In the genomic region with DNA sequence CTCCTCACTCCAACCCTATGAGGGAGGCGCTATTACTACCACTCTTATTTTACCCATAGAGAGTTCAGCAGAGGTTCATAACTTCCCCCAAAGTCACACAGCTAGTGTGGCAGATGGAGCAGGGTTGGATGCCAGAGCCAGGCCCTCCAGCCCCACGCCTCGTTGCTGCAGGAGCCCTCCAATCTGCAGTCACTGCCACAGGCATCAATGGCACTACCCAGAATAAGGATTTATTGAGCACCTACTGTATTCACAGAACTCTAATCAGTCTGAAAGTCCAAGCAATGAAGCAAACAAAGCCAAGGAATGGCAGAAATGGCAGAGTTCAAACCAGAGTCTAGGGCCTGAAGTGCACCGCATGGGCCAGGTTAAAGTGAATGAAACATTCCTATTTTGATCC, we compare ENCODE assay signal across 9 cellular contexts.
DNase-seq lines count a peak whose midpoint lies in the region; ATAC-seq and TF ChIP-seq lines count a peak whose summit lies in the region.
"Had no signal": no experiment of that assay in that cellular context is flagged by ENCODE, and none has a peak within 500 bp of the region (broad histone marks: within the 10 kb centered on the region; RNA-seq: fewer than 3 reads in every experiment).

No MANE protein-coding gene starts in this region.

- DNase-seq in Caco-2 (no peak), memory B cell (ENCODE audit: low spot score in 2 of 2) (no peak), hypothalamus (lab: John Stamatoyannopoulos, UW) (no peak), amygdala (lab: John Stamatoyannopoulos, UW) (no peak)
- DNase-seq in activated CD4-positive, alpha-beta memory T cell treated with anti-CD3 and anti-CD28 coated beads, Interleukin-2, amount 10 ng/mL, durations not matched to agents 7 days and 5 days, result no peak
- no peak for DNase-seq in effector CD8-positive, alpha-beta T cell (lab: John Stamatoyannopoulos, UW)

- no peaks in the 10 kb centered on the region for H4K20me1 ChIP-seq in BLaER1

- H3K36me3 Mint-ChIP-seq in Caco-2 (ENCODE audit: insufficient read depth, unreplicated experiment) (no peaks in the 10 kb centered on the region), memory B cell (no peaks in the 10 kb centered on the region)
- peaks cover 6% of the 10 kb centered on the region for H3K36me3 Mint-ChIP-seq in activated CD4-positive, alpha-beta memory T cell treated with anti-CD3 and anti-CD28 coated beads, Interleukin-2, amount 10 ng/mL, durations not matched to agents 7 days and 5 days (ENCODE audit: low read depth)

- no peak overlapping the region for H3K27ac Mint-ChIP-seq in Caco-2 (ENCODE audit: unreplicated experiment)
- H3K27ac Mint-ChIP-seq in activated CD4-positive, alpha-beta memory T cell treated with anti-CD3 and anti-CD28 coated beads, Interleukin-2, amount 10 ng/mL, durations not matched to agents 7 days and 5 days, result no peak overlapping the region
- no peak overlapping the region for H3K27ac Mint-ChIP-seq in memory B cell

- H3K4me1 Mint-ChIP-seq in Caco-2 (ENCODE audit: low read depth, unreplicated experiment), result no peaks in the 10 kb centered on the region
- peaks cover 31% of the 10 kb centered on the region for H3K4me1 Mint-ChIP-seq in activated CD4-positive, alpha-beta memory T cell treated with anti-CD3 and anti-CD28 coated beads, Interleukin-2, amount 10 ng/mL, durations not matched to agents 7 days and 5 days
- peaks cover 2% of the 10 kb centered on the region for H3K4me1 Mint-ChIP-seq in memory B cell

- H3K4me3 ChIP-seq in BLaER1 (no peak overlapping the region), Caco-2 (ENCODE audit: low read depth, low read length) (no peak overlapping the region)

- POLR2A ChIA-PET in Caco-2 (lab: Charles Lee), result no interaction called here
- POLR2A ChIA-PET in activated CD4-positive, alpha-beta memory T cell treated with anti-CD3 and anti-CD28 coated beads, Interleukin-2, amount 10 ng/mL, durations not matched to agents 7 days and 5 days (lab: Charles Lee), result interaction anchor here (1.2 to 3.5 kb wide), 3 partner anchors 8 to 57 kb away, joined by 3 to 16 read pairs (median 6); no protein-coding TSS in a partner anchor

- H3K4me3 Mint-ChIP-seq in Caco-2 (ENCODE audit: unreplicated experiment), result no peak overlapping the region
- peak overlapping the region; percentile 90 for H3K4me3 Mint-ChIP-seq in activated CD4-positive, alpha-beta memory T cell treated with anti-CD3 and anti-CD28 coated beads, Interleukin-2, amount 10 ng/mL, durations not matched to agents 7 days and 5 days
- H3K4me3 Mint-ChIP-seq in memory B cell, result peak overlapping the region; percentile 92

- peak overlapping the region; percentile 96; the same call in 1 of the 2 replicates for H3K4me2 ChIP-seq in BLaER1

- H3K27ac ChIP-seq in BLaER1, result no peak overlapping the region

- 0 out of 2 replicates have a peak, but pooled peaks cover 2% of the 10 kb centered on the region for H3K9me3 ChIP-seq in BLaER1
- H3K9me3 ChIP-seq in Caco-2, result no peaks in the 10 kb centered on the region
- H3K9me3 ChIP-seq: Peyer's patch had no signal

- CTCF ChIA-PET in Caco-2 (lab: Charles Lee), result interaction anchor here (1.0 to 2.4 kb wide), 2 partner anchors 15 to 656 kb away, joined by 3 to 29 read pairs; no protein-coding TSS in a partner anchor
- CTCF ChIA-PET in activated CD4-positive, alpha-beta memory T cell treated with anti-CD3 and anti-CD28 coated beads, Interleukin-2, amount 10 ng/mL, durations not matched to agents 7 days and 5 days (lab: Charles Lee), result interaction anchor here (0.6 to 4.1 kb wide), 19 partner anchors 9 to 854 kb away, joined by 3 to 63 read pairs (median 4); no protein-coding TSS in a partner anchor

- H3K27me3 Mint-ChIP-seq in Caco-2 (ENCODE audit: insufficient read depth, unreplicated experiment), result peaks cover 6% of the 10 kb centered on the region
- H3K27me3 Mint-ChIP-seq in activated CD4-positive, alpha-beta memory T cell treated with anti-CD3 and anti-CD28 coated beads, Interleukin-2, amount 10 ng/mL, durations not matched to agents 7 days and 5 days, result peaks cover 27% of the 10 kb centered on the region
- H3K27me3 Mint-ChIP-seq in memory B cell, result peaks cover 2% of the 10 kb centered on the region

- TF ChIP-seq CTCF in Caco-2 (IDR thresholded peaks at IDR 0.05; ENCODE audit: insufficient read depth in 1 of 2, low read depth in 1 of 2, low read length in 1 of 2, severe bottlenecking in 1 of 2, unreplicated experiment in 1 of 2), result no peak

- H3K9me3 Mint-ChIP-seq in Caco-2 (ENCODE audit: unreplicated experiment) (no peaks in the 10 kb centered on the region), memory B cell (no peaks in the 10 kb centered on the region)
- H3K9me3 Mint-ChIP-seq in activated CD4-positive, alpha-beta memory T cell treated with anti-CD3 and anti-CD28 coated beads, Interleukin-2, amount 10 ng/mL, durations not matched to agents 7 days and 5 days, result peaks cover 6% of the 10 kb centered on the region

- no peaks in the 10 kb centered on the region for H3K36me3 ChIP-seq in BLaER1
- H3K36me3 ChIP-seq in Caco-2 (ENCODE audit: control insufficient read depth, insufficient read depth, low read length), result no peaks in the 10 kb centered on the region
- H3K36me3 ChIP-seq: Peyer's patch had no signal

- H3K9ac ChIP-seq in BLaER1, result no peak overlapping the region

- BruUV-seq in Caco-2 (replicated peaks; lab: Mats Ljungman, UMichigan), result TSS peak; percentile 55

- peaks cover 6% of the 10 kb centered on the region for H3K4me1 ChIP-seq in BLaER1
- no peaks in the 10 kb centered on the region for H3K4me1 ChIP-seq in Caco-2

- ATAC-seq in memory B cell (ENCODE audit: low read depth) (no peak), GM19455 (IDR thresholded peaks at IDR 0.05; ENCODE audit: unreplicated experiment) (no peak)

- intact Hi-C loops in Caco-2 (cut with micrococcal nuclease; ENCODE audit: unreplicated experiment), result no loop called here

- H3K27me3 ChIP-seq in BLaER1 (no peaks in the 10 kb centered on the region), Caco-2 (replicated peaks; ENCODE audit: control insufficient read depth, insufficient read depth, low read length) (no peaks in the 10 kb centered on the region; the same call in 1 of the 2 replicates)
- H3K27me3 ChIP-seq: Peyer's patch had no signal
